1 cellular context compared by ENCODE assay signal in genomic region chr11:70203749-70204465, GRCh38.
TF ChIP-seq lines count a peak whose summit lies in the region.

No MANE protein-coding gene starts in this region.

TF ChIP-seq in H1, 55 proteins besides CTCF, POLR2A, EP300 and RAD21 (continued from another document):
- TF ChIP-seq HDAC2 (IDR thresholded peaks at IDR 0.05; ENCODE audit: borderline replicate concordance in 1 of 2, low read depth in 2 of 2, low read length in 2 of 2) (no peak), GTF2F1 (IDR thresholded peaks at IDR 0.05; ENCODE audit: borderline replicate concordance, low read depth, low read length) (no peak), SUZ12 (IDR thresholded peaks at IDR 0.05; ENCODE audit: low read length) (no peak), POLR2AphosphoS5 (IDR thresholded peaks at IDR 0.05; ENCODE audit: low read depth, low read length) (0 out of 2 replicates have a peak, but pooled peaks have one; percentile 52)
